In genomic region chr7:111690364-111691111, GRCh38 we compare ENCODE assay signal across 20 cellular contexts.
"Had no signal": no experiment of that assay in that cellular context is flagged by ENCODE, and none has a peak within 500 bp of the region (broad histone marks: within the 10 kb centered on the region; RNA-seq: fewer than 3 reads in every experiment).

No MANE protein-coding gene starts in this region.

- H3K4me1 Mint-ChIP-seq: nephron, neural progenitor cell had no signal

- H3K36me3 Mint-ChIP-seq: naive thymus-derived CD4-positive, alpha-beta T cell; neural progenitor cell had no signal

- H3K9me3 Mint-ChIP-seq: nephron; neural progenitor cell; stimulated activated naive CD8-positive, alpha-beta T cell treated with anti-CD3 and anti-CD28 coated beads, Interleukin-15, Interleukin-2, amounts not matched to agents 100 ng/mL and 50 ng/mL, for 24 hours had no signal

- H3K27ac Mint-ChIP-seq: naive thymus-derived CD4-positive, alpha-beta T cell; nephron; neural progenitor cell; progenitor cell of endocrine pancreas; stimulated activated naive B cell treated with anti-CD40 and anti-IgM and Interleukin-4, amounts not matched to agents 10 μg/mL and 1 μg/mL and 100 μg/mL, for 72 hours; stimulated activated naive CD8-positive, alpha-beta T cell treated with anti-CD3 and anti-CD28 coated beads, Interleukin-15, Interleukin-2, amounts not matched to agents 100 ng/mL and 50 ng/mL, for 24 hours had no signal

- H3K4me3 Mint-ChIP-seq: naive thymus-derived CD4-positive, alpha-beta T cell; nephron; neural progenitor cell; stimulated activated naive B cell treated with anti-CD40 and anti-IgM and Interleukin-4, amounts not matched to agents 10 μg/mL and 1 μg/mL and 100 μg/mL, for 72 hours; stimulated activated naive CD8-positive, alpha-beta T cell treated with anti-CD3 and anti-CD28 coated beads, Interleukin-15, Interleukin-2, amounts not matched to agents 100 ng/mL and 50 ng/mL, for 24 hours had no signal

- ATAC-seq: foreskin keratinocyte; gastroesophageal sphincter; heart left ventricle; left lobe of liver; naive thymus-derived CD4-positive, alpha-beta T cell; right lobe of liver; stimulated activated naive B cell treated with anti-CD40 and anti-IgM and Interleukin-4, amounts not matched to agents 10 μg/mL and 1 μg/mL and 100 μg/mL, for 72 hours had no signal

- H3K27me3 Mint-ChIP-seq: progenitor cell of endocrine pancreas had no signal

- DNase-seq: dermis blood vessel endothelial cell; effector memory CD4-positive, alpha-beta T cell; foreskin keratinocyte; heart left ventricle; kidney; mesendoderm; midbrain; naive thymus-derived CD4-positive, alpha-beta T cell; right lobe of liver; small intestine; stimulated activated CD4-positive, alpha-beta T cell treated with anti-CD3 and anti-CD28 coated beads, Interleukin-15, amount 100 ng/mL, for 24 hours; stimulated activated CD4-positive, alpha-beta T cell treated with anti-CD3 and anti-CD28 coated beads, Interleukin-2, amount 100 ng/mL, for 48 hours; stimulated activated naive B cell treated with anti-CD40 and anti-IgM and Interleukin-4, amounts not matched to agents 10 μg/mL and 1 μg/mL and 100 μg/mL, for 72 hours; upper lobe of left lung had no signal
